In genomic region chr12:76763746-76764675, GRCh38 we compare ENCODE assay signal across 1 cellular context.
TF ChIP-seq lines count a peak whose summit lies in the region.

TSS of gene ZDHHC17 (plus strand) at chr12:76764115. CDS start at chr12:76764237, 122 bp downstream.

TF ChIP-seq in GM12878, 131 proteins besides CTCF, POLR2A, EP300 and RAD21 (continued from another document and continues in another):
- TF ChIP-seq ZNF687 (IDR thresholded peaks at IDR 0.05) = 0 out of 2 replicates have a peak, but pooled peaks have one; percentile 20
- TF ChIP-seq BACH1 (IDR thresholded peaks at IDR 0.05; ENCODE audit: borderline replicate concordance) = peak; percentile 45; the same call in 1 of the 2 replicates
- TF ChIP-seq ZBTB33 (IDR thresholded peaks at IDR 0.05) = no peak
- TF ChIP-seq KAT2A (conservative IDR thresholded peaks at IDR 0.05; ENCODE audit: control insufficient read depth, low read depth, low read length) = no peak
- 0 out of 2 replicates have a peak, but pooled peaks have one; percentile 14 for TF ChIP-seq RFX5 (IDR thresholded peaks at IDR 0.05; ENCODE audit: low read depth, low read length)
- no peak for TF ChIP-seq USF1 (IDR thresholded peaks at IDR 0.05; ENCODE audit: borderline replicate concordance, extremely low read length, insufficient read depth, low read depth, low read length)
- TF ChIP-seq TCF7 (IDR thresholded peaks at IDR 0.05; ENCODE audit: borderline replicate concordance) = no peak
- peak; percentile 91 for TF ChIP-seq PML (IDR thresholded peaks at IDR 0.05; ENCODE audit: low read length)
- TF ChIP-seq SIX5 (IDR thresholded peaks at IDR 0.05; ENCODE audit: low read depth, low read length, severe bottlenecking) = no peak
- TF ChIP-seq, protein P1, sequence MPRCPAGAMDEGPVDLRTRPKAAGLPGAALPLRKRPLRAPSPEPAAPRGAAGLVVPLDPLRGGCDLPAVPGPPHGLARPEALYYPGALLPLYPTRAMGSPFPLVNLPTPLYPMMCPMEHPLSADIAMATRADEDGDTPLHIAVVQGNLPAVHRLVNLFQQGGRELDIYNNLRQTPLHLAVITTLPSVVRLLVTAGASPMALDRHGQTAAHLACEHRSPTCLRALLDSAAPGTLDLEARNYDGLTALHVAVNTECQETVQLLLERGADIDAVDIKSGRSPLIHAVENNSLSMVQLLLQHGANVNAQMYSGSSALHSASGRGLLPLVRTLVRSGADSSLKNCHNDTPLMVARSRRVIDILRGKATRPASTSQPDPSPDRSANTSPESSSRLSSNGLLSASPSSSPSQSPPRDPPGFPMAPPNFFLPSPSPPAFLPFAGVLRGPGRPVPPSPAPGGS (IDR thresholded peaks at IDR 0.05; ENCODE audit: borderline replicate concordance, insufficient read depth, low read depth, low read length, poor library complexity, severe bottlenecking) = no peak
- no peak for TF ChIP-seq KLF5 (IDR thresholded peaks at IDR 0.05; ENCODE audit: partially characterized antibody)
- no peak for TF ChIP-seq ETV6 (conservative IDR thresholded peaks at IDR 0.05 in 1 of 2, IDR thresholded peaks at IDR 0.05 in 1 of 2; ENCODE audit: borderline replicate concordance in 1 of 2, low read depth in 1 of 2)
- peak in 1 of 2 experiments; percentile 35; a peak in 3 of 4 replicates for TF ChIP-seq IKZF2 (IDR thresholded peaks at IDR 0.05)
- no peak for TF ChIP-seq NFXL1 (IDR thresholded peaks at IDR 0.05; ENCODE audit: borderline replicate concordance)
- no peak for TF ChIP-seq SREBF1 (IDR thresholded peaks at IDR 0.05; ENCODE audit: low read length)
- no peak for TF ChIP-seq ZNF274 (IDR thresholded peaks at IDR 0.05; ENCODE audit: insufficient read depth, insufficient read length)
- no peak for TF ChIP-seq ASH2L (IDR thresholded peaks at IDR 0.05; ENCODE audit: borderline replicate concordance, low read depth)
- TF ChIP-seq CUX1 (IDR thresholded peaks at IDR 0.05; ENCODE audit: insufficient replicate concordance, low read depth, low read length) = no peak
- no peak for TF ChIP-seq SRF (IDR thresholded peaks at IDR 0.05; ENCODE audit: low read depth in 2 of 2, low read length in 2 of 2)
- TF ChIP-seq HSF1 (IDR thresholded peaks at IDR 0.05; ENCODE audit: low read depth, low read length) = no peak
- TF ChIP-seq, protein P2, sequence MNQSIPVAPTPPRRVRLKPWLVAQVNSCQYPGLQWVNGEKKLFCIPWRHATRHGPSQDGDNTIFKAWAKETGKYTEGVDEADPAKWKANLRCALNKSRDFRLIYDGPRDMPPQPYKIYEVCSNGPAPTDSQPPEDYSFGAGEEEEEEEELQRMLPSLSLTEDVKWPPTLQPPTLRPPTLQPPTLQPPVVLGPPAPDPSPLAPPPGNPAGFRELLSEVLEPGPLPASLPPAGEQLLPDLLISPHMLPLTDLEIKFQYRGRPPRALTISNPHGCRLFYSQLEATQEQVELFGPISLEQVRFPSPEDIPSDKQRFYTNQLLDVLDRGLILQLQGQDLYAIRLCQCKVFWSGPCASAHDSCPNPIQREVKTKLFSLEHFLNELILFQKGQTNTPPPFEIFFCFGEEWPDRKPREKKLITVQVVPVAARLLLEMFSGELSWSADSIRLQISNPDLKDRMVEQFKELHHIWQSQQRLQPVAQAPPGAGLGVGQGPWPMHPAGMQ (IDR thresholded peaks at IDR 0.05; ENCODE audit: borderline replicate concordance) = no peak
- no peak for TF ChIP-seq SMC3 (IDR thresholded peaks at IDR 0.05; ENCODE audit: borderline replicate concordance, low read length)
- 0 out of 4 replicates have a peak, but pooled peaks of 1 of the 2 experiments have one; percentile 15 for TF ChIP-seq CEBPB (IDR thresholded peaks at IDR 0.05; ENCODE audit: borderline replicate concordance in 1 of 2, low read depth in 2 of 2, low read length in 2 of 2)
- TF ChIP-seq EZH2 (IDR thresholded peaks at IDR 0.05; ENCODE audit: borderline replicate concordance, control insufficient read depth, low read depth, low read length) = no peak
- TF ChIP-seq SIN3A (IDR thresholded peaks at IDR 0.05; ENCODE audit: low read depth, low read length) = no peak; the same call in none of the 2 replicates
- TF ChIP-seq, protein P3, sequence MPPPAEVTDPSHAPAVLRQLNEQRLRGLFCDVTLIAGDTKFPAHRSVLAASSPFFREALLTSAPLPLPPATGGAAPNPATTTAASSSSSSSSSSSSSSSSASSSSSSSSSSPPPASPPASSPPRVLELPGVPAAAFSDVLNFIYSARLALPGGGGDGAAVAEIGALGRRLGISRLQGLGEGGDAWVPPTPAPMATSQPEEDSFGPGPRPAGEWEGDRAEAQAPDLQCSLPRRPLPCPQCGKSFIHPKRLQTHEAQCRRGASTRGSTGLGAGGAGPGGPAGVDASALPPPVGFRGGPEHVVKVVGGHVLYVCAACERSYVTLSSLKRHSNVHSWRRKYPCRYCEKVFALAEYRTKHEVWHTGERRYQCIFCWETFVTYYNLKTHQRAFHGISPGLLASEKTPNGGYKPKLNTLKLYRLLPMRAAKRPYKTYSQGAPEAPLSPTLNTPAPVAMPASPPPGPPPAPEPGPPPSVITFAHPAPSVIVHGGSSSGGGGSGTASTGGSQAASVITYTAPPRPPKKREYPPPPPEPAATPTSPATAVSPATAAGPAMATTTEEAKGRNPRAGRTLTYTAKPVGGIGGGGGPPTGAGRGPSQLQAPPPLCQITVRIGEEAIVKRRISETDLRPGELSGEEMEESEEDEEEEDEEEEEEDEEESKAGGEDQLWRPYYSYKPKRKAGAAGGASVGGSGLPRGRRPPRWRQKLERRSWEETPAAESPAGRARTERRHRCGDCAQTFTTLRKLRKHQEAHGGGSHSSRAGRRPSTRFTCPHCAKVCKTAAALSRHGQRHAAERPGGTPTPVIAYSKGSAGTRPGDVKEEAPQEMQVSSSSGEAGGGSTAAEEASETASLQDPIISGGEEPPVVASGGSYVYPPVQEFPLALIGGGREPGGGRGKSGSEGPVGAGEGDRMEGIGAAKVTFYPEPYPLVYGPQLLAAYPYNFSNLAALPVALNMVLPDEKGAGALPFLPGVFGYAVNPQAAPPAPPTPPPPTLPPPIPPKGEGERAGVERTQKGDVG (CRISPR knock-in tag; IDR thresholded peaks at IDR 0.05) = no peak
- TF ChIP-seq ESRRA (IDR thresholded peaks at IDR 0.05; ENCODE audit: low read length) = no peak
- no peak for TF ChIP-seq ZNF384 (IDR thresholded peaks at IDR 0.05; ENCODE audit: borderline replicate concordance, low read depth, low read length)
- TF ChIP-seq CBX3 (IDR thresholded peaks at IDR 0.05; ENCODE audit: borderline replicate concordance, low read depth) = no peak
- peak; percentile 65 for TF ChIP-seq NKRF (conservative IDR thresholded peaks at IDR 0.05)
